Comparison of ENCODE assay signal across 2 cellular contexts in the genomic region with DNA sequence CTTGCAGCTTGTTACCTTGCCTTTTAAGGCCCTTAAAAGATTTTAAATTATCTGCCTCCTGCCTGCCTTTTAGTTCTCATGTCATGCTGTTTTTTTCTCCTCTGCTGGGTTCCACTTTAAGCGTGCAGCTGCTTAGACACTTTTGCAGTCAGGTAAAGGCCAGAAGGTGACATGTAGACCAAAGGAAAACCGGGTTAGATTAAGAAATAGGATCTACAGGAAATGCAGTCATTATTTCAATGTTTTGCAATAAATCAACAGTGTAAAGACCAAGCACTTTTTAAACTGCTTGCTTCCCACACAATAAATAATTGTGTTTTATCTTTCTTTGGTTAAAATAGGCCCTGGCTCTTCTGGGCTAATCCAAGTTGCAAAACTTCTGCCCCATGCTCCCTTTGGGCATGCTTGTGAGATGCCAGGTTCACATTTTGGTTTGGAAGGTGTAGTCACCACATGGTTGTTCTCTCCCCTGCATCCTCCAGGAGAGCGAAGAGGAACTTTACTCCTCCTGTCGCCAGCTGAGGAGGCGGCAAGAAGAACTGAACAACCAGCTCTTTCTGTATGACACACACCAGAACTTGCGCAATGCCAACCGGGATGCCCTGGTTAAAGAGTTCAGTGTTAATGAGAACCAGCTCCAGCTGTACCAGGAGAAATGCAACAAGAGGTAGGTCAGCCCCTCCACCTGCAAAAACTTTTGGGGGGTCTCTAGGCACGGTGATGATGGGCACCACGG.
TF ChIP-seq lines count a peak whose summit lies in the region.

No MANE protein-coding gene starts in this region.

TF ChIP-seq in IMR-90, 13 proteins besides CTCF, POLR2A, EP300 and RAD21:
- no peak for TF ChIP-seq RCOR1 (IDR thresholded peaks at IDR 0.05; ENCODE audit: insufficient replicate concordance, low read length)
- TF ChIP-seq CEBPB (IDR thresholded peaks at IDR 0.05; ENCODE audit: low read depth, low read length): peak; percentile 82

TF ChIP-seq in liver, 16 proteins besides CTCF, POLR2A, EP300 and RAD21:
- no peak for TF ChIP-seq HNF4G (IDR thresholded peaks at IDR 0.05)
- TF ChIP-seq YY1 (IDR thresholded peaks at IDR 0.05): peak; percentile 17
- peak; percentile 25 for TF ChIP-seq SP1 (IDR thresholded peaks at IDR 0.05)
- TF ChIP-seq, protein P1, sequence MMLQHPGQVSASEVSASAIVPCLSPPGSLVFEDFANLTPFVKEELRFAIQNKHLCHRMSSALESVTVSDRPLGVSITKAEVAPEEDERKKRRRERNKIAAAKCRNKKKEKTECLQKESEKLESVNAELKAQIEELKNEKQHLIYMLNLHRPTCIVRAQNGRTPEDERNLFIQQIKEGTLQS (IDR thresholded peaks at IDR 0.05): no peak
- TF ChIP-seq, protein P2, sequence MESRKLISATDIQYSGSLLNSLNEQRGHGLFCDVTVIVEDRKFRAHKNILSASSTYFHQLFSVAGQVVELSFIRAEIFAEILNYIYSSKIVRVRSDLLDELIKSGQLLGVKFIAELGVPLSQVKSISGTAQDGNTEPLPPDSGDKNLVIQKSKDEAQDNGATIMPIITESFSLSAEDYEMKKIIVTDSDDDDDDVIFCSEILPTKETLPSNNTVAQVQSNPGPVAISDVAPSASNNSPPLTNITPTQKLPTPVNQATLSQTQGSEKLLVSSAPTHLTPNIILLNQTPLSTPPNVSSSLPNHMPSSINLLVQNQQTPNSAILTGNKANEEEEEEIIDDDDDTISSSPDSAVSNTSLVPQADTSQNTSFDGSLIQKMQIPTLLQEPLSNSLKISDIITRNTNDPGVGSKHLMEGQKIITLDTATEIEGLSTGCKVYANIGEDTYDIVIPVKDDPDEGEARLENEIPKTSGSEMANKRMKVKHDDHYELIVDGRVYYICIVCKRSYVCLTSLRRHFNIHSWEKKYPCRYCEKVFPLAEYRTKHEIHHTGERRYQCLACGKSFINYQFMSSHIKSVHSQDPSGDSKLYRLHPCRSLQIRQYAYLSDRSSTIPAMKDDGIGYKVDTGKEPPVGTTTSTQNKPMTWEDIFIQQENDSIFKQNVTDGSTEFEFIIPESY (IDR thresholded peaks at IDR 0.05): peak; percentile 37
- no peak for TF ChIP-seq EGR1 (IDR thresholded peaks at IDR 0.05; ENCODE audit: low read depth in 2 of 2)
- TF ChIP-seq, protein P3, sequence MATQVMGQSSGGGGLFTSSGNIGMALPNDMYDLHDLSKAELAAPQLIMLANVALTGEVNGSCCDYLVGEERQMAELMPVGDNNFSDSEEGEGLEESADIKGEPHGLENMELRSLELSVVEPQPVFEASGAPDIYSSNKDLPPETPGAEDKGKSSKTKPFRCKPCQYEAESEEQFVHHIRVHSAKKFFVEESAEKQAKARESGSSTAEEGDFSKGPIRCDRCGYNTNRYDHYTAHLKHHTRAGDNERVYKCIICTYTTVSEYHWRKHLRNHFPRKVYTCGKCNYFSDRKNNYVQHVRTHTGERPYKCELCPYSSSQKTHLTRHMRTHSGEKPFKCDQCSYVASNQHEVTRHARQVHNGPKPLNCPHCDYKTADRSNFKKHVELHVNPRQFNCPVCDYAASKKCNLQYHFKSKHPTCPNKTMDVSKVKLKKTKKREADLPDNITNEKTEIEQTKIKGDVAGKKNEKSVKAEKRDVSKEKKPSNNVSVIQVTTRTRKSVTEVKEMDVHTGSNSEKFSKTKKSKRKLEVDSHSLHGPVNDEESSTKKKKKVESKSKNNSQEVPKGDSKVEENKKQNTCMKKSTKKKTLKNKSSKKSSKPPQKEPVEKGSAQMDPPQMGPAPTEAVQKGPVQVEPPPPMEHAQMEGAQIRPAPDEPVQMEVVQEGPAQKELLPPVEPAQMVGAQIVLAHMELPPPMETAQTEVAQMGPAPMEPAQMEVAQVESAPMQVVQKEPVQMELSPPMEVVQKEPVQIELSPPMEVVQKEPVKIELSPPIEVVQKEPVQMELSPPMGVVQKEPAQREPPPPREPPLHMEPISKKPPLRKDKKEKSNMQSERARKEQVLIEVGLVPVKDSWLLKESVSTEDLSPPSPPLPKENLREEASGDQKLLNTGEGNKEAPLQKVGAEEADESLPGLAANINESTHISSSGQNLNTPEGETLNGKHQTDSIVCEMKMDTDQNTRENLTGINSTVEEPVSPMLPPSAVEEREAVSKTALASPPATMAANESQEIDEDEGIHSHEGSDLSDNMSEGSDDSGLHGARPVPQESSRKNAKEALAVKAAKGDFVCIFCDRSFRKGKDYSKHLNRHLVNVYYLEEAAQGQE (IDR thresholded peaks at IDR 0.05): peak; percentile 25
- no peak for TF ChIP-seq GABPA (IDR thresholded peaks at IDR 0.05 in 1 of 2, conservative IDR thresholded peaks at IDR 0.05 in 1 of 2)
- TF ChIP-seq TAF1 (conservative IDR thresholded peaks at IDR 0.05): no peak
- TF ChIP-seq FOXA2 (IDR thresholded peaks at IDR 0.05): no peak
- TF ChIP-seq, protein P4, sequence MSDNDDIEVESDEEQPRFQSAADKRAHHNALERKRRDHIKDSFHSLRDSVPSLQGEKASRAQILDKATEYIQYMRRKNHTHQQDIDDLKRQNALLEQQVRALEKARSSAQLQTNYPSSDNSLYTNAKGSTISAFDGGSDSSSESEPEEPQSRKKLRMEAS (IDR thresholded peaks at IDR 0.05): peak; percentile 61
- no peak for TF ChIP-seq NR2F2 (IDR thresholded peaks at IDR 0.05)
- peak; percentile 23 to 34 for TF ChIP-seq JUND (IDR thresholded peaks at IDR 0.05)
- TF ChIP-seq HNF4A (conservative IDR thresholded peaks at IDR 0.05): peak; percentile 34 to 55
- TF ChIP-seq RXRA (IDR thresholded peaks at IDR 0.05): peak; percentile 19 to 70
TF ChIP-seq in liver: peak in this region for 8.
